In the genomic region with DNA sequence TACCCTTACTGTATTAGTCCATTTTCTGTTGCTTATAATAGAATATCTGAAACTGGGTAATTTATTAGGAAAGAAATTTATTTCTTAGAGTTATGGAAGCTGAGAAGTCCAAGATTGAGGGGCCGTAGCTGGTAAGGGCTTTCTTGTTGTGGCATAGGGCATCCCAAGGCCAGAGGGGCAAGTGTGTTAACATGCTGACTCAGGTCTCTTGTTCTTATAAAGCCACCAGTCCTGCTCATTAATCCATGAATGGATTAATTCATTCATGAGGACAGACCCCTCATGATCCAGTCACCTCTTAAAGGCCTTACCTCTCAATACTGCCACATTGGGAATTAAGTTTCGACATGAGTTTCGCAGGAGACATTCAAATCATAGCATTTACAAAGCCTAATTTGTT, we compare ENCODE assay signal across 21 cellular contexts.
"Had no signal": no experiment of that assay in that cellular context is flagged by ENCODE, and none has a peak within 500 bp of the region (broad histone marks: within the 10 kb centered on the region; RNA-seq: fewer than 3 reads in every experiment).

No MANE protein-coding gene starts in this region.

- H3K27ac ChIP-seq: cardiac muscle cell, epithelial cell of prostate, hepatocyte, parathyroid adenoma, thoracic aorta had no signal

- H3K9me3 ChIP-seq: mucosa of descending colon, thoracic aorta had no signal

- H3K4me2 ChIP-seq: hepatocyte had no signal

- H3K27me3 ChIP-seq: cardiac muscle cell, dorsolateral prefrontal cortex, hepatocyte had no signal

- DNase-seq: activated CD4-positive, alpha-beta T cell treated with anti-CD3 and anti-CD28 coated beads, Interleukin-2, amount 50 U/mL, for 48 hours; activated gamma-delta T cell treated with Interleukin-2 at 50 U/mL for 16 hours; activated naive CD8-positive, alpha-beta T cell treated with anti-CD3 and anti-CD28 coated beads for 36 hours; amniotic stem cell; dorsolateral prefrontal cortex; endodermal cell; left cardiac atrium; mesenchymal stem cell; mucosa of descending colon; naive B cell; stimulated activated CD4-positive, alpha-beta T cell treated with anti-CD3 and anti-CD28 coated beads, Interleukin-4, amount 100 ng/mL, for 24 hours had no signal

- H3K27me3 Mint-ChIP-seq: activated CD4-positive, alpha-beta T cell treated with anti-CD3 and anti-CD28 coated beads for 36 hours; activated naive CD8-positive, alpha-beta T cell treated with anti-CD3 and anti-CD28 coated beads for 36 hours; naive B cell; stimulated activated memory B cell treated with anti-CD40 and anti-IgM and Interleukin-4, amounts not matched to agents 10 μg/mL and 1 μg/mL and 100 μg/mL, for 72 hours had no signal

- H2AFZ ChIP-seq: hepatocyte, parathyroid adenoma had no signal

- H3K36me3 Mint-ChIP-seq: naive B cell had no signal

- H3K4me3 ChIP-seq: cardiac muscle cell, hepatocyte, mucosa of descending colon, smooth muscle cell, thoracic aorta had no signal

- H3K4me3 Mint-ChIP-seq: activated CD4-positive, alpha-beta T cell treated with anti-CD3 and anti-CD28 coated beads for 36 hours; activated naive CD8-positive, alpha-beta T cell treated with anti-CD3 and anti-CD28 coated beads for 36 hours; endodermal cell; stimulated activated memory B cell treated with anti-CD40 and anti-IgM and Interleukin-4, amounts not matched to agents 10 μg/mL and 1 μg/mL and 100 μg/mL, for 72 hours had no signal

- ATAC-seq: activated CD4-positive, alpha-beta T cell treated with anti-CD3 and anti-CD28 coated beads for 36 hours; left cardiac atrium; mucosa of descending colon; sciatic nerve; stimulated activated memory B cell treated with anti-CD40 and anti-IgM and Interleukin-4, amounts not matched to agents 10 μg/mL and 1 μg/mL and 100 μg/mL, for 72 hours; WTC11 had no signal

- H3K36me3 ChIP-seq: cardiac muscle cell, thoracic aorta had no signal

- H3K27ac Mint-ChIP-seq: activated CD4-positive, alpha-beta T cell treated with anti-CD3 and anti-CD28 coated beads for 36 hours; activated naive CD8-positive, alpha-beta T cell treated with anti-CD3 and anti-CD28 coated beads for 36 hours; endodermal cell; WTC11 had no signal

- H3K9me3 Mint-ChIP-seq: activated naive CD8-positive, alpha-beta T cell treated with anti-CD3 and anti-CD28 coated beads for 36 hours; endodermal cell; naive B cell; WTC11 had no signal
